ENCODE assay signal across 16 cellular contexts in the genomic region with DNA sequence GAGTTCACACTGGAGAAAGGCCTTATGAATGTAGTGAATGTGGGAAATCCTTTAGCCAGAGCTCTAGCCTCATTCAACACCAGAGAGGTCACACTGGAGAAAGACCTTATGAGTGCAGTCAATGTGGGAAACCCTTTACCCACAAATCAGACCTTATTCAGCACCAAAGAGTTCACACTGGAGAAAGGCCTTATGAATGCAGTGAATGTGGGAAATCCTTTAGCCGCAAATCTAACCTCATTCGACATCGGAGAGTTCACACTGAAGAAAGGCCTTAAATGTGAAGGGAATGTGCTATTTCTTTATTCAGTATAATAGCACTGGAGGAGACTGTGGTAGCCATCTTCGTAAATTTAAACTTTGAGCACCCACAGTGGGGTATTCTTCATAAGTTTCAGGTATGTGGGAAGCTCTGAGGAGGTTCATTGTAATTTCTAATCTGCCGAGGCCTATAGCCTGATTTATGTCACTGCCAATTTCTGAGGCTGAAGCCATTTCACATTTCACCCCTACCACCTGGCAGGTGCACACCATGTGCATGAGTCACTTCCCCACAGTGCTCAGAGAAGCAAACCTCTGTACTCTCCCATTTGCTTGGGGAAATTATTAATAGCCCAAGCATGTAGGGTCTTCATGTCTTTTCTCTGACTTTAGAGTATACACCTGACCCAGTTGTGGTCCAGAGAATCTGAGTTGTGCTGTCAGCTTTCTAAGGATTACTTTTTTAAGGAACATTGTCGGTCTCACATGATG. TPM values are rescaled to one million over a fixed set of nuclear protein-coding genes. Genes with fewer than 3 reads are reported as not detected.
DNase-seq lines count a peak whose midpoint lies in the region; ATAC-seq and TF ChIP-seq lines count a peak whose summit lies in the region.
"Had no signal": no experiment of that assay in that cellular context is flagged by ENCODE, and none has a peak within 500 bp of the region (broad histone marks: within the 10 kb centered on the region; RNA-seq: fewer than 3 reads in every experiment).

No MANE protein-coding gene starts in this region.

- no peak overlapping the region for H3K18ac ChIP-seq in trophoblast cell (ENCODE audit: low read length)

- H3K27me3 ChIP-seq in HUES48 (ENCODE audit: control insufficient read depth, insufficient read depth, low read length) (no peaks in the 10 kb centered on the region), trophoblast cell (ENCODE audit: insufficient read depth, low read length) (no peaks in the 10 kb centered on the region)
- H3K27me3 ChIP-seq: heart left ventricle, transverse colon had no signal

- H4K91ac ChIP-seq in trophoblast cell (ENCODE audit: low read depth, low read length), result no peak overlapping the region

- H2AFZ ChIP-seq in trophoblast cell (ENCODE audit: insufficient read depth, low read length, poor library complexity), result no peak overlapping the region

- H3K27ac ChIP-seq in HUES48 (ENCODE audit: low read depth, low read length) (no peak overlapping the region), coronary artery (no peak overlapping the region), trophoblast cell (ENCODE audit: low read depth, low read length) (no peak overlapping the region)
- H3K27ac ChIP-seq: heart left ventricle, transverse colon had no signal

- H3K79me2 ChIP-seq in trophoblast cell (ENCODE audit: control insufficient read depth, insufficient read depth, low read length, poor library complexity), result no peaks in the 10 kb centered on the region

- no peak overlapping the region for H2AK5ac ChIP-seq in trophoblast cell (ENCODE audit: low read length)

- H3K23ac ChIP-seq in trophoblast cell (ENCODE audit: low read length), result no peak overlapping the region

- H4K8ac ChIP-seq in trophoblast cell (ENCODE audit: low read depth, low read length), result no peak overlapping the region

- 0 out of 2 replicates have a peak overlapping the region, but pooled peaks have one; percentile 9 for H3K4me3 ChIP-seq in HUES48 (ENCODE audit: low read depth, low read length)
- peak overlapping the region; percentile 42 for H3K4me3 ChIP-seq in coronary artery
- no peak overlapping the region for H3K4me3 ChIP-seq in trophoblast cell (ENCODE audit: low read depth, low read length)
- H3K4me3 ChIP-seq: heart left ventricle, transverse colon had no signal

- H4K12ac ChIP-seq in trophoblast cell (ENCODE audit: low read depth, low read length), result no peak overlapping the region

- POLR2A ChIA-PET in HEK293T (lab: Yijun Ruan, JAX), result no interaction called here

- H3K4me1 ChIP-seq in HUES48 (ENCODE audit: control insufficient read depth, insufficient read depth, low read length), result no peaks in the 10 kb centered on the region
- H3K4me1 ChIP-seq in trophoblast cell (ENCODE audit: control insufficient read depth in 1 of 2, insufficient read depth in 2 of 2, low read length in 2 of 2), result no peaks in the 10 kb centered on the region

- no peak overlapping the region for H3K4me2 ChIP-seq in trophoblast cell (ENCODE audit: low read length)

- peaks cover 72% of the 10 kb centered on the region for H3K36me3 ChIP-seq in HUES48 (ENCODE audit: control insufficient read depth, insufficient read depth, low read length)
- H3K36me3 ChIP-seq in trophoblast cell (ENCODE audit: control insufficient read depth in 1 of 2, insufficient read depth in 2 of 2, low read length in 2 of 2), result peaks cover 22 to 57% of the 10 kb centered on the region in 2 experiments

- WGBS in trophoblast cell (ENCODE audit: extremely low coverage, insufficient coverage, insufficient read length), result no CpG with 5 or more reads among the region's 6 CpGs

- H3K14ac ChIP-seq in trophoblast cell (ENCODE audit: low read length), result no peak overlapping the region

- no peak for ATAC-seq in GM19395 (IDR thresholded peaks at IDR 0.05; ENCODE audit: unreplicated experiment)
- ATAC-seq: heart left ventricle, left ventricle myocardium superior, T-helper 17 cell had no signal

- H3K79me1 ChIP-seq in trophoblast cell (ENCODE audit: low read length), result no peaks in the 10 kb centered on the region

- no peak for TF ChIP-seq CTCF in coronary artery (IDR thresholded peaks at IDR 0.05)

- H3K4ac ChIP-seq in trophoblast cell (ENCODE audit: low read depth, low read length), result no peak overlapping the region

- no peak overlapping the region for H2BK5ac ChIP-seq in trophoblast cell (ENCODE audit: low read depth, low read length, poor library complexity)

- H2BK120ac ChIP-seq in trophoblast cell (ENCODE audit: insufficient read depth, low read length, poor library complexity), result no peak overlapping the region

- no peak overlapping the region for H2BK12ac ChIP-seq in trophoblast cell (ENCODE audit: low read length)

- CTCF ChIA-PET in HEK293T (lab: Yijun Ruan, JAX), result no interaction called here

- H3K9ac ChIP-seq in HUES48 (ENCODE audit: low read depth, low read length) (no peak overlapping the region), trophoblast cell (ENCODE audit: low read length) (no peak overlapping the region)

- no peak for DNase-seq in coronary artery (ENCODE audit: low spot score)
- peak; percentile 7 to 22 for DNase-seq in trophoblast cell
- no peak for DNase-seq in HEK293T (ENCODE audit: extremely low spot score)
- DNase-seq: activated CD4-positive, alpha-beta T cell treated with anti-CD3 and anti-CD28 coated beads, Interleukin-2, amount 10 ng/mL, durations not matched to agents 24 days and 14 days; activated naive CD8-positive, alpha-beta T cell treated with anti-CD3 and anti-CD28 coated beads for 36 hours; heart left ventricle; left ventricle myocardium superior; NCI-H1105; NCI-H2081; NCI-H510A; NK-92 treated with Interleukin-12 subunit alpha and Interleukin-12 subunit beta, amount 100 ng/mL, for 24 hours; stimulated activated CD4-positive, alpha-beta T cell treated with anti-CD3 and anti-CD28 coated beads, Interleukin-4, amount 100 ng/mL, for 1 hour; T-helper 17 cell; transverse colon had no signal

- peaks cover 64% of the 10 kb centered on the region for H3K9me3 ChIP-seq in HUES48 (ENCODE audit: control insufficient read depth, insufficient read depth, low read length)
- H3K9me3 ChIP-seq in trophoblast cell (ENCODE audit: insufficient read depth, low read depth, low read length), result peaks cover 13% of the 10 kb centered on the region

TF ChIP-seq in HEK293T, 16 proteins besides CTCF, POLR2A, EP300 and RAD21:
- TF ChIP-seq L3MBTL2 (conservative IDR thresholded peaks at IDR 0.05) (no peak), ELF4 (IDR thresholded peaks at IDR 0.05) (no peak), SUZ12 (IDR thresholded peaks at IDR 0.05) (no peak), FOXM1 (IDR thresholded peaks at IDR 0.05; ENCODE audit: borderline replicate concordance) (no peak), LEF1 (IDR thresholded peaks at IDR 0.05; ENCODE audit: borderline replicate concordance) (no peak), ZNF384 (IDR thresholded peaks at IDR 0.05) (no peak), PKNOX1 (IDR thresholded peaks at IDR 0.05) (no peak), CTBP1 (IDR thresholded peaks at IDR 0.05; ENCODE audit: borderline replicate concordance) (no peak), NFRKB (IDR thresholded peaks at IDR 0.05) (no peak), TARDBP (IDR thresholded peaks at IDR 0.05) (no peak)

RNA-seq across cellular contexts. Expression of gene ZNF551, which starts 6.4 kb away (rescaled TPM):
- polyA plus RNA-seq in trophoblast cell (2013), result 5.2 TPM in 2 replicates

RNA-seq across cellular contexts. Expression of gene ZSCAN4, which starts 19.5 kb away (rescaled TPM):
- polyA plus RNA-seq in trophoblast cell (2013), result 2.2 TPM in 2 replicates

RNA-seq across cellular contexts. Expression of gene ZNF154, which starts 20.8 kb away (rescaled TPM):
- 7.9 and 8.0 TPM in 2 replicates for polyA plus RNA-seq in trophoblast cell (2013)

RNA-seq across cellular contexts. Expression of gene ZNF671, which starts 39.2 kb away (rescaled TPM):
- 2.1 and 2.2 TPM in 2 replicates for polyA plus RNA-seq in trophoblast cell (2013)

RNA-seq across cellular contexts. Expression of gene ZNF211, which starts 55.2 kb away (rescaled TPM):
- 14.3 and 15.1 TPM in 2 replicates for polyA plus RNA-seq in trophoblast cell (2013)

Comparison
In these comparisons a context has a peak if more than half of its experiments do, and no peak if none do; other contexts are left out.
1. DNase-seq: peak in trophoblast cell (2 of 2); none in coronary artery (single experiment) and HEK293T (single experiment).